8 cellular contexts compared by ENCODE assay signal in the genomic region with DNA sequence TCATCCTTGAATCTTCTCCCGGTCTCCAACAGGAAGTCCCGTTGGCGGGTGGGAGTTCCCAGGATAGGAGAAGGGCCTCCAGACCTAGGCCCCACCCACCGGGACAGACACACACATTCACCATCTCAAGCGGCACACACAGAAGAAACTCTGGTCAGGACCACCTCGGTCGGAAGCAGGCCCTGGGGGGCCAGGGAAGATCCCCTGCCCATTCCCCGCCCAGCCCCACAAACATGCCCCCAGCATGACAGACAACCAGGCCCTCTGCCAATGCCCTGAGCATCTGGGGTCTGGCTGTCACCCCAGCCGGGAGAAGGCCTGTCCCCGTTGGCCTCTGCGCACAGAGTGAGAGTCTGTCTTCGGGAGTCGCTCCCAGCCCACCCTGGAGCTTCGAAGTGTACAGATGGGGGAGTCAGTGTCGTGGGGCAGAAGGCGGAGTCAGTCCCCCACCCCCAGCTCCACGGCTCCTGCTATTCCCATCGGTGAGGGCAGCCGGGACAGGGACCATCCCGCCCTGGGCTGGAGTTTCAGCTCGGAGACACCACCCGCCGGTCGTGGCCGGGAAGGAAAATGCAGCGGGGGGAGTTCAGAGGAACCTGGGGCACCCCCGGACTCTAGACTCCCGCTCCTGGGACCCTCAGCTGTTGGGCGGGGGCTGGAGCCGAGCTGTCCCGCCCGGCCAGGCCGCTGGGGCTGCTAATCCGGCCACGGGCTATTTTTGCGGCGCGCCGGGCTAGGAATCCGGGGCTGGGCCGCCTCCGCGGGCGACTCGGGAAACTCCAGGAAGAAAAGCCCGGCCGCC. TPM values are rescaled to one million over a fixed set of nuclear protein-coding genes. Genes with fewer than 3 reads are reported as not detected.
DNase-seq lines count a peak whose midpoint lies in the region; ATAC-seq lines count a peak whose summit lies in the region.

No MANE protein-coding gene starts in this region.

- DNase-seq in DMS153 treated with DMSO at 0.1 percent for 48 hours (lab: John Stamatoyannopoulos, UW; ENCODE audit: unreplicated experiment), result peak; percentile 38
- peak; percentile 43 to 73 for DNase-seq in NCI-H526 (lab: John Stamatoyannopoulos, UW)
- no peak for DNase-seq in Karpas-422
- DNase-seq in effector memory CD8-positive, alpha-beta T cell, result no peak
- no peak for DNase-seq in NCI-H774 (lab: John Stamatoyannopoulos, UW)
- DNase-seq in SHP77 treated with DMSO at 0.1 percent for 48 hours (lab: John Stamatoyannopoulos, UW), result no peak

- peaks cover 8% of the 10 kb centered on the region for H3K27me3 ChIP-seq in ectodermal cell (ENCODE audit: control insufficient read depth, insufficient read depth, low read length, poor library complexity, severe bottlenecking)
- no peaks in the 10 kb centered on the region for H3K27me3 ChIP-seq in Karpas-422 (ENCODE audit: low read length)

- ATAC-seq in effector memory CD8-positive, alpha-beta T cell (replicated peaks), result no peak

- H3K4me3 Mint-ChIP-seq in effector memory CD8-positive, alpha-beta T cell, result no peak overlapping the region

- peaks cover 13% of the 10 kb centered on the region in 2 donors for H3K4me1 Mint-ChIP-seq in effector memory CD8-positive, alpha-beta T cell (ENCODE audit: low read depth in 2 of 2)

- H3K27ac ChIP-seq in ectodermal cell (ENCODE audit: insufficient read depth, low read depth, low read length, poor library complexity, severe bottlenecking) (peak overlapping the region; percentile 32), mesodermal cell (ENCODE audit: low read depth, low read length, severe bottlenecking) (peak overlapping the region; percentile 62), Karpas-422 (ENCODE audit: low read length) (no peak overlapping the region)

- 2% methylated on average over 47 of the region's 47 CpGs for WGBS in ectodermal cell, 2 experiments
- 0% methylated on average over 34 to 41 of the region's 47 CpGs for WGBS in mesodermal cell (ENCODE audit: insufficient coverage in 2 of 2), 2 experiments

- H3K4me3 ChIP-seq in ectodermal cell (ENCODE audit: insufficient read depth, low read depth, low read length) (peak overlapping the region; percentile 60), mesodermal cell (ENCODE audit: extremely low read depth, insufficient read depth, low read length, poor library complexity, severe bottlenecking) (peak overlapping the region; percentile 68), Karpas-422 (ENCODE audit: low read length) (no peak overlapping the region)

- no peak overlapping the region for H3K4me2 ChIP-seq in Karpas-422 (ENCODE audit: low read depth, low read length, poor library complexity, severe bottlenecking)

- H3K9me2 ChIP-seq in Karpas-422 (replicated peaks; ENCODE audit: insufficient read depth, low read length), result no peaks in the 10 kb centered on the region

- peaks cover 24 to 54% of the 10 kb centered on the region in 2 donors for H3K27me3 Mint-ChIP-seq in effector memory CD8-positive, alpha-beta T cell

- H3K36me3 ChIP-seq in ectodermal cell (ENCODE audit: control insufficient read depth, insufficient read depth, low read length) (no peaks in the 10 kb centered on the region), mesodermal cell (ENCODE audit: control insufficient read depth, insufficient read depth, low read length) (peaks cover 5% of the 10 kb centered on the region), Karpas-422 (ENCODE audit: insufficient read depth, low read length) (no peaks in the 10 kb centered on the region)

- peaks cover 63% of the 10 kb centered on the region for H3K4me1 ChIP-seq in ectodermal cell (ENCODE audit: control insufficient read depth, insufficient read depth, low read length)
- H3K4me1 ChIP-seq in mesodermal cell (ENCODE audit: control insufficient read depth, insufficient read depth, low read length, poor library complexity, severe bottlenecking), result peaks cover 66% of the 10 kb centered on the region
- peaks cover 7% of the 10 kb centered on the region for H3K4me1 ChIP-seq in Karpas-422 (ENCODE audit: low read length)

- no peak overlapping the region for H2AFZ ChIP-seq in Karpas-422 (ENCODE audit: low read length)

- no peak overlapping the region for H3K27ac Mint-ChIP-seq in effector memory CD8-positive, alpha-beta T cell

- peaks cover 3% of the 10 kb centered on the region for H3K36me3 Mint-ChIP-seq in effector memory CD8-positive, alpha-beta T cell (ENCODE audit: insufficient read depth)

- H4K20me1 ChIP-seq in Karpas-422 (ENCODE audit: insufficient read depth, low read depth, low read length), result no peaks in the 10 kb centered on the region; the same call in 1 of the 2 replicates

- no peaks in the 10 kb centered on the region for H3K79me2 ChIP-seq in Karpas-422 (ENCODE audit: low read length)

- H3K9me3 Mint-ChIP-seq in effector memory CD8-positive, alpha-beta T cell, result no peaks in the 10 kb centered on the region

- no peak overlapping the region for H3K9ac ChIP-seq in Karpas-422 (ENCODE audit: low read length)

- H3K9me3 ChIP-seq in ectodermal cell (ENCODE audit: control insufficient read depth, low read length) (no peaks in the 10 kb centered on the region), mesodermal cell (ENCODE audit: control insufficient read depth, low read length) (no peaks in the 10 kb centered on the region), Karpas-422 (ENCODE audit: low read length) (no peaks in the 10 kb centered on the region)

RNA-seq across cellular contexts. Expression of a gene that starts 0.7 kb away (rescaled TPM):
- 34.5 TPM for polyA plus RNA-seq in ectodermal cell (2013, experiment 1 of 4)
- 28.3 TPM for polyA plus RNA-seq in ectodermal cell (2013, experiment 2 of 4)
- polyA plus RNA-seq in ectodermal cell (2013, experiment 3 of 4), result 23.3 TPM
- polyA plus RNA-seq in ectodermal cell (2013, experiment 4 of 4), result 25.5 TPM
- 51.9 TPM for polyA plus RNA-seq in mesodermal cell (2013, experiment 1 of 2)
- 42.0 TPM for polyA plus RNA-seq in mesodermal cell (2013, experiment 2 of 2)
- 0.43 TPM in 1 of 2 replicates, not detected in the other for total RNA-seq in Karpas-422 (2014; rRNA removed; shearing (Covaris generic); ENCODE audit: low replicate concordance)

RNA-seq across cellular contexts. Expression of a gene that starts 6.3 kb away (rescaled TPM):
- polyA plus RNA-seq in ectodermal cell (2013, experiment 1 of 4), result 36.8 TPM
- 36.7 TPM for polyA plus RNA-seq in ectodermal cell (2013, experiment 2 of 4)
- polyA plus RNA-seq in ectodermal cell (2013, experiment 3 of 4), result 35.8 TPM
- 42.3 TPM for polyA plus RNA-seq in ectodermal cell (2013, experiment 4 of 4)
- polyA plus RNA-seq in mesodermal cell (2013, experiment 1 of 2), result 85.2 TPM
- polyA plus RNA-seq in mesodermal cell (2013, experiment 2 of 2), result 74.3 TPM
- total RNA-seq in Karpas-422 (2014; rRNA removed; shearing (Covaris generic); ENCODE audit: low replicate concordance), result 182 and 298 TPM in 2 replicates

RNA-seq across cellular contexts. Expression of a gene that starts 18.1 kb away (rescaled TPM):
- 87.0 TPM for polyA plus RNA-seq in ectodermal cell (2013, experiment 1 of 4)
- polyA plus RNA-seq in ectodermal cell (2013, experiment 2 of 4), result 81.3 TPM
- polyA plus RNA-seq in ectodermal cell (2013, experiment 3 of 4), result 77.4 TPM
- 74.5 TPM for polyA plus RNA-seq in ectodermal cell (2013, experiment 4 of 4)
- 34.8 TPM for polyA plus RNA-seq in mesodermal cell (2013, experiment 1 of 2)
- 34.4 TPM for polyA plus RNA-seq in mesodermal cell (2013, experiment 2 of 2)
- 21.8 and 50.3 TPM in 2 replicates for total RNA-seq in Karpas-422 (2014; rRNA removed; shearing (Covaris generic); ENCODE audit: low replicate concordance)

RNA-seq across cellular contexts. Expression of a gene that starts 18.3 kb away (rescaled TPM):
- 18.5 TPM for polyA plus RNA-seq in ectodermal cell (2013, experiment 1 of 4)
- 16.6 TPM for polyA plus RNA-seq in ectodermal cell (2013, experiment 2 of 4)
- polyA plus RNA-seq in ectodermal cell (2013, experiment 3 of 4), result 16.8 TPM
- 18.0 TPM for polyA plus RNA-seq in ectodermal cell (2013, experiment 4 of 4)
- polyA plus RNA-seq in mesodermal cell (2013, experiment 1 of 2), result 15.5 TPM
- 13.2 TPM for polyA plus RNA-seq in mesodermal cell (2013, experiment 2 of 2)
- 11.9 and 25.7 TPM in 2 replicates for total RNA-seq in Karpas-422 (2014; rRNA removed; shearing (Covaris generic); ENCODE audit: low replicate concordance)

Comparison
In these comparisons a context has a peak if more than half of its experiments do, and no peak if none do; other contexts are left out.
1. DNase-seq: peak in DMS153 treated with DMSO at 0.1 percent for 48 hours (single experiment) and NCI-H526 (2 of 2); none in Karpas-422 (single experiment), effector memory CD8-positive, alpha-beta T cell (0 of 3), NCI-H774 (single experiment) and SHP77 treated with DMSO at 0.1 percent for 48 hours (single experiment).